9 cellular contexts compared by ENCODE assay signal in genomic region chr12:96210376-96211055, GRCh38. TPM values are rescaled to one million over a fixed set of nuclear protein-coding genes. Genes with fewer than 3 reads are reported as not detected.
DNase-seq lines count a peak whose midpoint lies in the region; ATAC-seq and TF ChIP-seq lines count a peak whose summit lies in the region.
"Had no signal": no experiment of that assay in that cellular context is flagged by ENCODE, and none has a peak within 500 bp of the region (broad histone marks: within the 10 kb centered on the region; RNA-seq: fewer than 3 reads in every experiment).

No MANE protein-coding gene starts in this region.

- H3K9me3 ChIP-seq in mucosa of descending colon, result no peaks in the 10 kb centered on the region
- H3K9me3 ChIP-seq in transverse colon, result no peaks in the 10 kb centered on the region

- ATAC-seq in mucosa of descending colon (peak; percentile 51), GM19324 (IDR thresholded peaks at IDR 0.05; ENCODE audit: low FRiP score, unreplicated experiment) (no peak), GM18909 (IDR thresholded peaks at IDR 0.05; ENCODE audit: poor library complexity, unreplicated experiment) (no peak)

- TF ChIP-seq CTCF in mucosa of descending colon (IDR thresholded peaks at IDR 0.05) (no peak), transverse colon (IDR thresholded peaks at IDR 0.05) (no peak)

- H3K36me3 ChIP-seq in mucosa of descending colon (ENCODE audit: low read depth), result no peaks in the 10 kb centered on the region
- no peaks in the 10 kb centered on the region for H3K36me3 ChIP-seq in transverse colon

- H3K4me1 ChIP-seq in mucosa of descending colon (ENCODE audit: low read depth) (peaks cover 10% of the 10 kb centered on the region), transverse colon (peaks cover 0 to 47% (median 13%) of the 10 kb centered on the region in 4 donors)

- in situ Hi-C loops in transverse colon (cut with MboI; ENCODE audit: low pct_ligation_motif_present in 1 of 4, low pct_unique_long_range_greater_than_20kb in 1 of 4, low sequenced_read_pairs in 3 of 4), result loop anchor here (5.0 to 25.0 kb wide), 6 partner anchors 143 to 307 kb away; partner anchors contain the start of gene CDK17 (in 1 of the 4)

- H3K27ac ChIP-seq in transverse colon, result peak overlapping the region; percentile 2 to 56 (median 28)

- 56 to 83% methylated on average over 4 to 19 of the region's 19 CpGs for WGBS in transverse colon (ENCODE audit: low coverage in 1 of 2), 2 donors

- TF ChIP-seq EP300 in transverse colon (IDR thresholded peaks at IDR 0.05; ENCODE audit: low read depth), result no peak

- no peak for TF ChIP-seq POLR2A in transverse colon (IDR thresholded peaks at IDR 0.05)

- no peak overlapping the region for H3K4me3 ChIP-seq in mucosa of descending colon
- no peak overlapping the region for H3K4me3 ChIP-seq in transverse colon

- DNase-seq in activated gamma-delta T cell treated with Interleukin-2 at 50 U/mL for 16 hours (peak; percentile 21), activated gamma-delta T cell (lab: John Stamatoyannopoulos, UW) (no peak), mucosa of descending colon (peak in 1 of 3 donors; percentile 30), transverse colon (no peak), NCI-H187 (lab: John Stamatoyannopoulos, UW) (no peak)
- DNase-seq in activated effector memory CD4-positive, alpha-beta T cell treated with Interleukin-2 at 50 U/mL for 16 hours, result peak; percentile 32
- DNase-seq: NCI-H187 treated with DMSO at 0.1 percent for 48 hours had no signal

- H3K27me3 ChIP-seq in transverse colon, result no peaks in the 10 kb centered on the region

- intact Hi-C loops in mucosa of descending colon (cut with DNase I, micrococcal nuclease), result no loop called here
- intact Hi-C loops in transverse colon (cut with DNase I; ENCODE audit: low total_unique reads), result loop anchor here (5.0 to 10.0 kb wide), 2 partner anchors 148 to 304 kb away; no protein-coding TSS in a partner anchor

RNA-seq across cellular contexts. Expression of gene ELK3, which starts 16.3 kb away (rescaled TPM):
- total RNA-seq in mucosa of descending colon (10 to 100 TPM in 2 of 3 donors, 1 to 10 TPM in 1; 7.6 to 17.2 (median 12.0) TPM), transverse colon (10 to 100 TPM in 1 of 4 donors, 1 to 10 TPM in 3; 2.2 to 11.3 (median 5.3) TPM)

Comparison
In these comparisons a context has a peak if more than half of its experiments do, and no peak if none do; other contexts are left out.
1. DNase-seq: peak in activated gamma-delta T cell treated with Interleukin-2 at 50 U/mL for 16 hours (single experiment) and activated effector memory CD4-positive, alpha-beta T cell treated with Interleukin-2 at 50 U/mL for 16 hours (single experiment); none in activated gamma-delta T cell (single experiment), transverse colon (single experiment) and NCI-H187 (0 of 2).